In genomic region chr6:29769336-29769735, GRCh38 we compare ENCODE assay signal across 21 cellular contexts. TPM values are rescaled to one million over a fixed set of nuclear protein-coding genes. Genes with fewer than 3 reads are reported as not detected.
A peak's percentile ranks its signal among the peaks of the same experiment; 100 is the strongest.
DNase-seq lines count a peak whose midpoint lies in the region; ATAC-seq, FAIRE-seq and TF ChIP-seq lines count a peak whose summit lies in the region.
"Had no signal": no experiment of that assay in that cellular context is flagged by ENCODE, and none has a peak within 500 bp of the region (broad histone marks: within the 10 kb centered on the region; RNA-seq: fewer than 3 reads in every experiment).

No MANE protein-coding gene starts in this region.

- TF ChIP-seq CTCF in D721Med (IDR thresholded peaks at IDR 0.05; ENCODE audit: insufficient read depth, missing control alignments), result no peak

- H3K4me3 Mint-ChIP-seq in activated CD8-positive, alpha-beta memory T cell treated with anti-CD3 and anti-CD28 coated beads, Interleukin-2, amount 10 ng/mL, durations not matched to agents 7 days and 5 days, result no peak overlapping the region
- H3K4me3 Mint-ChIP-seq in activated CD4-positive, alpha-beta T cell treated with anti-CD3 and anti-CD28 coated beads, Interleukin-2, amount 10 ng/mL, durations not matched to agents 7 days and 5 days, result no peak overlapping the region
- H3K4me3 Mint-ChIP-seq: HFFc6 had no signal

- ATAC-seq in activated CD8-positive, alpha-beta memory T cell treated with anti-CD3 and anti-CD28 coated beads, Interleukin-2, amount 10 ng/mL, durations not matched to agents 7 days and 5 days, result no peak

- peaks cover 11% of the 10 kb centered on the region for H3K4me1 Mint-ChIP-seq in activated CD8-positive, alpha-beta memory T cell treated with anti-CD3 and anti-CD28 coated beads, Interleukin-2, amount 10 ng/mL, durations not matched to agents 7 days and 5 days
- H3K4me1 Mint-ChIP-seq in activated CD4-positive, alpha-beta T cell treated with anti-CD3 and anti-CD28 coated beads, Interleukin-2, amount 10 ng/mL, durations not matched to agents 7 days and 5 days, result peaks cover 2% of the 10 kb centered on the region

- no peaks in the 10 kb centered on the region for H3K9me3 Mint-ChIP-seq in activated CD8-positive, alpha-beta memory T cell treated with anti-CD3 and anti-CD28 coated beads, Interleukin-2, amount 10 ng/mL, durations not matched to agents 7 days and 5 days (ENCODE audit: low read depth)
- H3K9me3 Mint-ChIP-seq in activated CD4-positive, alpha-beta T cell treated with anti-CD3 and anti-CD28 coated beads, Interleukin-2, amount 10 ng/mL, durations not matched to agents 7 days and 5 days, result no peaks in the 10 kb centered on the region
- H3K9me3 Mint-ChIP-seq: HFFc6 had no signal

- POLR2A ChIA-PET in activated CD4-positive, alpha-beta T cell treated with anti-CD3 and anti-CD28 coated beads, Interleukin-2, amount 10 ng/mL, durations not matched to agents 7 days and 5 days (lab: Charles Lee), result no interaction called here

- CTCF ChIA-PET in activated CD8-positive, alpha-beta memory T cell treated with anti-CD3 and anti-CD28 coated beads, Interleukin-2, amount 10 ng/mL, durations not matched to agents 7 days and 5 days (lab: Charles Lee), result no interaction called here
- CTCF ChIA-PET in activated CD4-positive, alpha-beta T cell treated with anti-CD3 and anti-CD28 coated beads, Interleukin-2, amount 10 ng/mL, durations not matched to agents 7 days and 5 days (lab: Charles Lee), result no interaction called here

- peaks cover 9% of the 10 kb centered on the region for H3K27me3 Mint-ChIP-seq in activated CD8-positive, alpha-beta memory T cell treated with anti-CD3 and anti-CD28 coated beads, Interleukin-2, amount 10 ng/mL, durations not matched to agents 7 days and 5 days
- H3K27me3 Mint-ChIP-seq in activated CD4-positive, alpha-beta T cell treated with anti-CD3 and anti-CD28 coated beads, Interleukin-2, amount 10 ng/mL, durations not matched to agents 7 days and 5 days, result peaks cover 16% of the 10 kb centered on the region

- H3K36me3 Mint-ChIP-seq in activated CD8-positive, alpha-beta memory T cell treated with anti-CD3 and anti-CD28 coated beads, Interleukin-2, amount 10 ng/mL, durations not matched to agents 7 days and 5 days, result no peaks in the 10 kb centered on the region
- no peaks in the 10 kb centered on the region for H3K36me3 Mint-ChIP-seq in activated CD4-positive, alpha-beta T cell treated with anti-CD3 and anti-CD28 coated beads, Interleukin-2, amount 10 ng/mL, durations not matched to agents 7 days and 5 days (ENCODE audit: low read depth)

- H3K27ac Mint-ChIP-seq in activated CD8-positive, alpha-beta memory T cell treated with anti-CD3 and anti-CD28 coated beads, Interleukin-2, amount 10 ng/mL, durations not matched to agents 7 days and 5 days, result no peak overlapping the region
- no peak overlapping the region for H3K27ac Mint-ChIP-seq in activated CD4-positive, alpha-beta T cell treated with anti-CD3 and anti-CD28 coated beads, Interleukin-2, amount 10 ng/mL, durations not matched to agents 7 days and 5 days
- H3K27ac Mint-ChIP-seq: HFFc6 had no signal

- FAIRE-seq in D721Med (lab: Jason Lieb, UNC), result no peak
- FAIRE-seq: H54, RCC 7860 had no signal

- DNase-seq in DMS 273 (lab: John Stamatoyannopoulos, UW; ENCODE audit: unreplicated experiment), result peak; percentile 33
- no peak for DNase-seq in DMS 273 treated with DMSO at 0.1 percent for 48 hours (lab: John Stamatoyannopoulos, UW)
- peak; percentile 16 for DNase-seq in activated CD8-positive, alpha-beta memory T cell treated with anti-CD3 and anti-CD28 coated beads, Interleukin-2, amount 10 ng/mL, durations not matched to agents 7 days and 5 days
- DNase-seq in activated CD8-positive, alpha-beta memory T cell treated with anti-CD3 and anti-CD28 coated beads, Interleukin-2, amount 50 U/mL, for 4 hours, result no peak
- DNase-seq in islet precursor cell, result peak; percentile 27
- no peak for DNase-seq in activated CD4-positive, alpha-beta T cell treated with anti-CD3 and anti-CD28 coated beads, Interleukin-2, amount 10 ng/mL, durations not matched to agents 7 days and 5 days
- no peak for DNase-seq in H4 (ENCODE audit: low spot score)
- DNase-seq in D721Med (ENCODE audit: insufficient read length, low spot score), result no peak
- DNase-seq: AML-193, DMS79, HFFc6, KBM-7, NCI-H1092 treated with DMSO at 0.1 percent for 48 hours, NCI-H1694 treated with DMSO at 0.1 percent for 48 hours, NCI-H2081 treated with DMSO at 0.1 percent for 48 hours, NCI-H510A treated with DMSO at 0.1 percent for 48 hours, OCI-M1, T-helper 1 cell had no signal

RNA-seq across cellular contexts. Expression of gene HLA-F, which starts 46.1 kb away (rescaled TPM):
- total RNA-seq in activated CD8-positive, alpha-beta memory T cell treated with anti-CD3 and anti-CD28 coated beads, Interleukin-2, amount 10 ng/mL, durations not matched to agents 7 days and 5 days, result 100 to 1,000 TPM; 300 to 444 TPM
- 100 to 1,000 TPM; 315 to 372 TPM for total RNA-seq in activated CD4-positive, alpha-beta T cell treated with anti-CD3 and anti-CD28 coated beads, Interleukin-2, amount 10 ng/mL, durations not matched to agents 7 days and 5 days
- 17.5 and 20.3 TPM in 2 replicates for total RNA-seq in H4 (2014; rRNA removed; shearing (Covaris generic))
- total RNA-seq: SJCRH30 had no signal

RNA-seq across cellular contexts. Expression of gene HLA-G, which starts 58.3 kb away (rescaled TPM):
- total RNA-seq in activated CD8-positive, alpha-beta memory T cell treated with anti-CD3 and anti-CD28 coated beads, Interleukin-2, amount 10 ng/mL, durations not matched to agents 7 days and 5 days, result under 1 TPM; 0.66 to 0.85 TPM
- 1 to 10 TPM; 1.3 TPM for total RNA-seq in activated CD4-positive, alpha-beta T cell treated with anti-CD3 and anti-CD28 coated beads, Interleukin-2, amount 10 ng/mL, durations not matched to agents 7 days and 5 days
- total RNA-seq in H4 (2014; rRNA removed; shearing (Covaris generic)), result not detected in 2 replicates
- total RNA-seq: SJCRH30 had no signal

Comparison
In these comparisons a context has a peak if more than half of its experiments do, and no peak if none do; other contexts are left out.
1. DNase-seq: peak in DMS 273 (single experiment), activated CD8-positive, alpha-beta memory T cell treated with anti-CD3 and anti-CD28 coated beads, Interleukin-2, amount 10 ng/mL, durations not matched to agents 7 days and 5 days (single experiment) and islet precursor cell (single experiment); none in DMS 273 treated with DMSO at 0.1 percent for 48 hours (single experiment), activated CD8-positive, alpha-beta memory T cell treated with anti-CD3 and anti-CD28 coated beads, Interleukin-2, amount 50 U/mL, for 4 hours (single experiment), activated CD4-positive, alpha-beta T cell treated with anti-CD3 and anti-CD28 coated beads, Interleukin-2, amount 10 ng/mL, durations not matched to agents 7 days and 5 days (single experiment), H4 (single experiment) and D721Med (single experiment).
2. RNA of gene HLA-F, which starts 46.1 kb away (total RNA-seq): 300 to 444 TPM in activated CD8-positive, alpha-beta memory T cell treated with anti-CD3 and anti-CD28 coated beads, Interleukin-2, amount 10 ng/mL, durations not matched to agents 7 days and 5 days and 315 to 372 TPM in activated CD4-positive, alpha-beta T cell treated with anti-CD3 and anti-CD28 coated beads, Interleukin-2, amount 10 ng/mL, durations not matched to agents 7 days and 5 days; 17.5 to 20.3 TPM in H4; every median in the first group is over 10 times any median in the second.